ENCODE assay signal across 15 cellular contexts in genomic region chr11:73200256-73200655, GRCh38. TPM values are rescaled to one million over a fixed set of nuclear protein-coding genes. Genes with fewer than 3 reads are reported as not detected.
DNase-seq lines count a peak whose midpoint lies in the region; TF ChIP-seq lines count a peak whose summit lies in the region.
"Had no signal": no experiment of that assay in that cellular context is flagged by ENCODE, and none has a peak within 500 bp of the region (broad histone marks: within the 10 kb centered on the region; RNA-seq: fewer than 3 reads in every experiment).

No MANE protein-coding gene starts in this region.

- H3K9me3 Mint-ChIP-seq in H9: no peaks in the 10 kb centered on the region; a peak in 1 of 5 replicates
- H3K9me3 Mint-ChIP-seq in progenitor cell of endocrine pancreas (ENCODE audit: low read depth): peaks cover 3% of the 10 kb centered on the region
- H3K9me3 Mint-ChIP-seq: activated T-helper 1 cell treated with anti-CD3 and anti-CD28 coated beads, Interleukin-12 subunit alpha, Interleukin-12 subunit beta, Interleukin-2, Interleukin-4 antibody, amounts not matched to agents 30 ng/mL and 10 ng/mL and 1 ng/mL, durations not matched to agents 14 hours and 24 hours and 36 hours had no signal

- H3K27ac Mint-ChIP-seq in H9 (peak overlapping the region; percentile 41 to 98 (median 80); a peak in 5 of 7 replicates), progenitor cell of endocrine pancreas (peak overlapping the region; percentile 69)
- H3K27ac Mint-ChIP-seq: activated T-helper 1 cell treated with anti-CD3 and anti-CD28 coated beads, Interleukin-12 subunit alpha, Interleukin-12 subunit beta, Interleukin-2, Interleukin-4 antibody, amounts not matched to agents 30 ng/mL and 10 ng/mL and 1 ng/mL, durations not matched to agents 14 hours and 24 hours and 36 hours had no signal

- H3K9me3 ChIP-seq in H9 (ENCODE audit: control insufficient read depth, low read depth, low read length) (no peaks in the 10 kb centered on the region), hepatocyte (ENCODE audit: low read depth) (no peaks in the 10 kb centered on the region)
- H3K9me3 ChIP-seq: BLaER1 treated with 17β-estradiol and CSF1 and Interleukin-3, amounts not matched to agents 10 nM and 100 nM; psoas muscle; transverse colon had no signal

- H3K36me3 Mint-ChIP-seq in H9 (ENCODE audit: insufficient read depth in 1 of 3, low read depth in 3 of 3) (no peaks in the 10 kb centered on the region), progenitor cell of endocrine pancreas (ENCODE audit: insufficient read depth) (no peaks in the 10 kb centered on the region)

- no peak overlapping the region for H4K8ac ChIP-seq in H9 (replicated peaks; ENCODE audit: insufficient read length, low read depth, low read length)

- H2BK20ac ChIP-seq in H9 (ENCODE audit: low read depth, low read length, poor library complexity, severe bottlenecking): no peak overlapping the region

- H3K23me2 ChIP-seq in H9 (ENCODE audit: insufficient read length, low read depth, low read length, poor library complexity, severe bottlenecking): no peaks in the 10 kb centered on the region

- H4K91ac ChIP-seq in H9 (ENCODE audit: insufficient read length, low read depth, low read length): no peak overlapping the region

- H3K18ac ChIP-seq in H9 (ENCODE audit: insufficient read length, low read depth, low read length): peak overlapping the region; percentile 80

- H3K4me1 Mint-ChIP-seq in H9: peaks cover 29 to 35% of the 10 kb centered on the region in 2 experiments
- peaks cover 31% of the 10 kb centered on the region for H3K4me1 Mint-ChIP-seq in progenitor cell of endocrine pancreas (ENCODE audit: low read depth)

- H4K5ac ChIP-seq in H9 (ENCODE audit: insufficient read length, low read depth, low read length): no peak overlapping the region

- no peak overlapping the region for H2AK5ac ChIP-seq in H9 (ENCODE audit: insufficient read length, low read length)

- H2BK120ac ChIP-seq in H9 (ENCODE audit: low read depth, low read length, poor library complexity, severe bottlenecking): no peak overlapping the region

- DNase-seq in H9 (peak; percentile 66), NCI-H526 treated with DMSO at 0.1 percent for 48 hours (lab: John Stamatoyannopoulos, UW) (peak; percentile 30), hepatocyte (ENCODE audit: low spot score) (no peak), progenitor cell of endocrine pancreas (ENCODE audit: low spot score, unreplicated experiment) (no peak), brain microvascular endothelial cell (no peak), EL (no peak)
- DNase-seq in activated CD4-positive, alpha-beta T cell treated with anti-CD3 and anti-CD28 coated beads, Interleukin-2, amount 50 U/mL, for 1 hour: no peak
- DNase-seq: NCI-H187 treated with DMSO at 0.1 percent for 48 hours; NCI-H69; stimulated activated CD4-positive, alpha-beta T cell treated with anti-CD3 and anti-CD28 coated beads, Interleukin-1b, Interleukin-23, amount 100 ng/mL, for 48 hours had no signal

- H3K79me1 ChIP-seq in H9 (ENCODE audit: insufficient read depth, low read depth, low read length, poor library complexity, severe bottlenecking): no peaks in the 10 kb centered on the region

- H3K4me3 Mint-ChIP-seq in H9 (peak overlapping the region in 1 of 2 experiments; percentile 20; a peak in 2 of 5 replicates), progenitor cell of endocrine pancreas (ENCODE audit: low read depth) (no peak overlapping the region)
- H3K4me3 Mint-ChIP-seq: activated T-helper 1 cell treated with anti-CD3 and anti-CD28 coated beads, Interleukin-12 subunit alpha, Interleukin-12 subunit beta, Interleukin-2, Interleukin-4 antibody, amounts not matched to agents 30 ng/mL and 10 ng/mL and 1 ng/mL, durations not matched to agents 14 hours and 24 hours and 36 hours had no signal

- H3K4ac ChIP-seq in H9 (ENCODE audit: low read depth, low read length): no peak overlapping the region

- H3K56ac ChIP-seq in H9 (ENCODE audit: insufficient read length, low read depth, low read length): no peak overlapping the region

- H3K4me2 ChIP-seq in H9 (ENCODE audit: insufficient read depth, insufficient read length, low read length) (no peak overlapping the region), hepatocyte (no peak overlapping the region)

- H3K9me2 ChIP-seq in hepatocyte (replicated peaks; ENCODE audit: insufficient read depth): no peaks in the 10 kb centered on the region

- H3K23ac ChIP-seq in H9 (ENCODE audit: insufficient read length, low read depth, low read length): no peak overlapping the region

- H3K4me3 ChIP-seq in hepatocyte (no peak overlapping the region), brain microvascular endothelial cell (ENCODE audit: low read depth, low read length) (no peak overlapping the region)
- H3K4me3 ChIP-seq: BLaER1 treated with 17β-estradiol and CSF1 and Interleukin-3, amounts not matched to agents 10 nM and 100 nM; dorsolateral prefrontal cortex; psoas muscle; transverse colon had no signal

- H3K79me2 ChIP-seq in H9 (ENCODE audit: insufficient read depth, low read length) (no peaks in the 10 kb centered on the region), hepatocyte (no peaks in the 10 kb centered on the region)

- in situ Hi-C loops in brain microvascular endothelial cell (cut with HindIII; ENCODE audit: low pct_ligation_motif_present, low sequenced_read_pairs): no loop called here

- H3K4me1 ChIP-seq in H9 (ENCODE audit: insufficient read depth, low read length) (peaks cover 12% of the 10 kb centered on the region; the same call in 1 of the 2 replicates), hepatocyte (ENCODE audit: insufficient read depth) (peaks cover 29% of the 10 kb centered on the region)

- H3K36me3 ChIP-seq in hepatocyte (replicated peaks; ENCODE audit: insufficient read depth, low read depth) (no peaks in the 10 kb centered on the region), brain microvascular endothelial cell (replicated peaks) (no peaks in the 10 kb centered on the region)
- H3K36me3 ChIP-seq: BLaER1 treated with 17β-estradiol and CSF1 and Interleukin-3, amounts not matched to agents 10 nM and 100 nM; transverse colon had no signal

- H3K27ac ChIP-seq in H9 (ENCODE audit: insufficient read length, low read depth, low read length) (peak overlapping the region; percentile 5), hepatocyte (peak overlapping the region; percentile 75), brain microvascular endothelial cell (no peak overlapping the region)
- H3K27ac ChIP-seq: psoas muscle, transverse colon had no signal

- H2BK5ac ChIP-seq in H9 (ENCODE audit: insufficient read length, low read length): no peak overlapping the region

- H3K14ac ChIP-seq in H9 (ENCODE audit: insufficient read depth, low read length): peak overlapping the region; percentile 62; the same call in 1 of the 2 replicates

- H3K27me3 ChIP-seq in H9 (ENCODE audit: insufficient read depth, low read length) (no peaks in the 10 kb centered on the region), hepatocyte (no peaks in the 10 kb centered on the region), brain microvascular endothelial cell (replicated peaks) (no peaks in the 10 kb centered on the region)
- H3K27me3 ChIP-seq: BLaER1 treated with 17β-estradiol and CSF1 and Interleukin-3, amounts not matched to agents 10 nM and 100 nM; transverse colon had no signal

- H2BK15ac ChIP-seq in H9 (ENCODE audit: low read depth, low read length): no peak overlapping the region

- H2AFZ ChIP-seq in H9 (ENCODE audit: low read length) (no peak overlapping the region), hepatocyte (no peak overlapping the region)

- H4K20me1 ChIP-seq in H9 (ENCODE audit: control insufficient read depth, insufficient read depth, insufficient read length) (no peaks in the 10 kb centered on the region), hepatocyte (ENCODE audit: insufficient read depth, poor library complexity, severe bottlenecking) (no peaks in the 10 kb centered on the region)
- H4K20me1 ChIP-seq: BLaER1 treated with 17β-estradiol and CSF1 and Interleukin-3, amounts not matched to agents 10 nM and 100 nM had no signal

- H3T11ph ChIP-seq in H9 (ENCODE audit: low read length): no peak overlapping the region

- no peak overlapping the region for H3K9ac ChIP-seq in H9 (ENCODE audit: extremely low read depth, insufficient read length, low read length)

- H3K27me3 Mint-ChIP-seq in H9 (ENCODE audit: low read depth): no peaks in the 10 kb centered on the region; the same call in 1 of the 2 replicates
- peaks cover 10% of the 10 kb centered on the region for H3K27me3 Mint-ChIP-seq in progenitor cell of endocrine pancreas

- TF ChIP-seq CTCF in H9 (conservative IDR thresholded peaks at IDR 0.05): no peak
- no peak for TF ChIP-seq CTCF in hepatocyte (IDR thresholded peaks at IDR 0.05; ENCODE audit: poor library complexity)
- no peak for TF ChIP-seq CTCF in progenitor cell of endocrine pancreas (IDR thresholded peaks at IDR 0.05; ENCODE audit: unreplicated experiment)
- TF ChIP-seq CTCF in brain microvascular endothelial cell (IDR thresholded peaks at IDR 0.05; ENCODE audit: low read depth, low read length, missing control alignments): no peak

- no peak overlapping the region for H2BK12ac ChIP-seq in H9 (ENCODE audit: insufficient read length, low read depth, low read length)

RNA-seq across cellular contexts. Expression of gene P2RY2, which starts 17.8 kb away (rescaled TPM):
- total RNA-seq in H9 (2021): 0.26 and 0.35 TPM in 2 replicates
- total RNA-seq in hepatocyte: 6.3 and 6.7 TPM in 2 replicates
- 1.8 and 2.5 TPM in 2 replicates for polyA plus RNA-seq in hepatocyte
- total RNA-seq in progenitor cell of endocrine pancreas: 0.55 and 0.96 TPM in 2 replicates
- total RNA-seq: activated T-helper 1 cell treated with anti-CD3 and anti-CD28 coated beads, Interleukin-12 subunit alpha, Interleukin-12 subunit beta, Interleukin-2, Interleukin-4 antibody, amounts not matched to agents 30 ng/mL and 10 ng/mL and 1 ng/mL, durations not matched to agents 14 hours and 24 hours and 36 hours had no signal

RNA-seq across cellular contexts. Expression of gene FCHSD2, which starts 58.1 kb away (rescaled TPM):
- total RNA-seq in H9 (2021): 17.8 and 19.2 TPM in 2 replicates
- total RNA-seq in hepatocyte: 13.1 and 14.2 TPM in 2 replicates
- 9.1 and 11.0 TPM in 2 replicates for polyA plus RNA-seq in hepatocyte
- 28.4 and 35.4 TPM in 2 replicates for total RNA-seq in progenitor cell of endocrine pancreas

Comparison
In these comparisons a context has a peak if more than half of its experiments do, and no peak if none do; other contexts are left out.
1. DNase-seq: peak in H9 (single experiment) and NCI-H526 treated with DMSO at 0.1 percent for 48 hours (single experiment); none in hepatocyte (single experiment), progenitor cell of endocrine pancreas (single experiment), activated CD4-positive, alpha-beta T cell treated with anti-CD3 and anti-CD28 coated beads, Interleukin-2, amount 50 U/mL, for 1 hour (single experiment), brain microvascular endothelial cell (single experiment) and EL (single experiment).